ENCODE assay signal across 1 cellular context in the genomic region with DNA sequence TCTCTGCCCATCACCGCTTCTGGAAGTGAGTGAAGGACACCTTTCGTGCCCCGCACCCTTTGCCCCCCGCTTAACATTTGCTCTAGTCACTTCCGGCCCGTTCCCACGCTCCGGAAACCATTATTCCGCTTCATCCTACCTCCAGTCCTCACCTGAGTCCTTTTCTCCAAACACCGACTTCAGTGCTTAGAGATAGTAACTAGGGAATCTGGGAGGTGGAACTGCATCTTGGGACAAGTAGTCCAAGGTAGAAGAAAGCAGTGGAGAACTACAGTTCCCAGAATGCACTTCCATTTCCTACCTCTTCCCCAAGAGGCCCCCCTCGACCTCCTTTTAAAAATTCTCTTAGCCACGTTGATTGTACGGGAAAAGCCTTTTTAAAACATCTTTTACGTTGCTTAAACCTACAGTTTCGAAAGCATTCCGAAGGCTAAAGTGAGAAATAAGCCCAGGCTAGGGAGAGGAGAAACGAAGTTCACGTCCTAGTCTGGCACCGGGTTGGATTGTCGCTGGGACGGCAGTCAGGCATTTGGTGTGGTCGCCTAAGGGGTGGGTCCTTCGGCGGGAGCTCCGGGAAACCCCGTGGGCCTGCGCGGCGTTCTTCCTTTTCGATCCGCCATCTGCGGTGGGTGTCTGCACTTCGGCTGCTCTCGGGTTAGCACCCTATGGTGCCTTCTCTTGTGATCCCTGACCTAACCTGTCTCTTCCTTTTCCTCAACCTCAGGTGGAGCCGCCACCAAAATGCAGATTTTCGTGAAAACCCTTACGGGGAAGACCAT.
A peak's percentile ranks its signal among the peaks of the same experiment; 100 is the strongest.
TF ChIP-seq lines count a peak whose summit lies in the region.

A gene (minus strand): TSS at position 210 of the 779 bp plus-strand sequence. CDS start 9,882 bp downstream, outside the sequence.
A gene (plus strand): TSS at position 605 of the 779 bp plus-strand sequence. CDS start 137 bp downstream, at position 742.

TF ChIP-seq in GM12878, 131 proteins besides CTCF, POLR2A, EP300 and RAD21 (continued from another document):
- TF ChIP-seq, protein P1, sequence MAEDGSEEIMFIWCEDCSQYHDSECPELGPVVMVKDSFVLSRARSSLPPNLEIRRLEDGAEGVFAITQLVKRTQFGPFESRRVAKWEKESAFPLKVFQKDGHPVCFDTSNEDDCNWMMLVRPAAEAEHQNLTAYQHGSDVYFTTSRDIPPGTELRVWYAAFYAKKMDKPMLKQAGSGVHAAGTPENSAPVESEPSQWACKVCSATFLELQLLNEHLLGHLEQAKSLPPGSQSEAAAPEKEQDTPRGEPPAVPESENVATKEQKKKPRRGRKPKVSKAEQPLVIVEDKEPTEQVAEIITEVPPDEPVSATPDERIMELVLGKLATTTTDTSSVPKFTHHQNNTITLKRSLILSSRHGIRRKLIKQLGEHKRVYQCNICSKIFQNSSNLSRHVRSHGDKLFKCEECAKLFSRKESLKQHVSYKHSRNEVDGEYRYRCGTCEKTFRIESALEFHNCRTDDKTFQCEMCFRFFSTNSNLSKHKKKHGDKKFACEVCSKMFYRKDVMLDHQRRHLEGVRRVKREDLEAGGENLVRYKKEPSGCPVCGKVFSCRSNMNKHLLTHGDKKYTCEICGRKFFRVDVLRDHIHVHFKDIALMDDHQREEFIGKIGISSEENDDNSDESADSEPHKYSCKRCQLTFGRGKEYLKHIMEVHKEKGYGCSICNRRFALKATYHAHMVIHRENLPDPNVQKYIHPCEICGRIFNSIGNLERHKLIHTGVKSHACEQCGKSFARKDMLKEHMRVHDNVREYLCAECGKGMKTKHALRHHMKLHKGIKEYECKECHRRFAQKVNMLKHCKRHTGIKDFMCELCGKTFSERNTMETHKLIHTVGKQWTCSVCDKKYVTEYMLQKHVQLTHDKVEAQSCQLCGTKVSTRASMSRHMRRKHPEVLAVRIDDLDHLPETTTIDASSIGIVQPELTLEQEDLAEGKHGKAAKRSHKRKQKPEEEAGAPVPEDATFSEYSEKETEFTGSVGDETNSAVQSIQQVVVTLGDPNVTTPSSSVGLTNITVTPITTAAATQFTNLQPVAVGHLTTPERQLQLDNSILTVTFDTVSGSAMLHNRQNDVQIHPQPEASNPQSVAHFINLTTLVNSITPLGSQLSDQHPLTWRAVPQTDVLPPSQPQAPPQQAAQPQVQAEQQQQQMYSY (CRISPR knock-in tag; IDR thresholded peaks at IDR 0.05): no peak
- TF ChIP-seq ESRRA (IDR thresholded peaks at IDR 0.05; ENCODE audit: low read length) (no peak), KDM1A (IDR thresholded peaks at IDR 0.05; ENCODE audit: borderline replicate concordance) (no peak), ETV6 (conservative IDR thresholded peaks at IDR 0.05 in 1 of 2, IDR thresholded peaks at IDR 0.05 in 1 of 2; ENCODE audit: borderline replicate concordance in 1 of 2, low read depth in 1 of 2) (peak in 1 of 2 experiments; percentile 38; a peak in 2 of 4 replicates), TAF1 (IDR thresholded peaks at IDR 0.05; ENCODE audit: borderline replicate concordance, low read depth, low read length) (peak; percentile 98), SPI1 (IDR thresholded peaks at IDR 0.05; ENCODE audit: borderline replicate concordance, insufficient read depth, low read depth, low read length) (peak; percentile 42; the same call in 1 of the 2 replicates), PAX5 (IDR thresholded peaks at IDR 0.05; ENCODE audit: borderline replicate concordance, low read depth, low read length) (0 out of 2 replicates have a peak, but pooled peaks have one; percentile 22), TCF12 (IDR thresholded peaks at IDR 0.05; ENCODE audit: low read depth, low read length) (peak; percentile 58; the same call in 1 of the 2 replicates), NR2F1 (conservative IDR thresholded peaks at IDR 0.05) (no peak), ATF7 (IDR thresholded peaks at IDR 0.05; ENCODE audit: low read depth) (0 out of 2 replicates have a peak, but pooled peaks have one; percentile 49)
- TF ChIP-seq, protein P2, sequence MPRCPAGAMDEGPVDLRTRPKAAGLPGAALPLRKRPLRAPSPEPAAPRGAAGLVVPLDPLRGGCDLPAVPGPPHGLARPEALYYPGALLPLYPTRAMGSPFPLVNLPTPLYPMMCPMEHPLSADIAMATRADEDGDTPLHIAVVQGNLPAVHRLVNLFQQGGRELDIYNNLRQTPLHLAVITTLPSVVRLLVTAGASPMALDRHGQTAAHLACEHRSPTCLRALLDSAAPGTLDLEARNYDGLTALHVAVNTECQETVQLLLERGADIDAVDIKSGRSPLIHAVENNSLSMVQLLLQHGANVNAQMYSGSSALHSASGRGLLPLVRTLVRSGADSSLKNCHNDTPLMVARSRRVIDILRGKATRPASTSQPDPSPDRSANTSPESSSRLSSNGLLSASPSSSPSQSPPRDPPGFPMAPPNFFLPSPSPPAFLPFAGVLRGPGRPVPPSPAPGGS (IDR thresholded peaks at IDR 0.05; ENCODE audit: borderline replicate concordance, insufficient read depth, low read depth, low read length, poor library complexity, severe bottlenecking): peak; percentile 50
- TF ChIP-seq, protein P3, sequence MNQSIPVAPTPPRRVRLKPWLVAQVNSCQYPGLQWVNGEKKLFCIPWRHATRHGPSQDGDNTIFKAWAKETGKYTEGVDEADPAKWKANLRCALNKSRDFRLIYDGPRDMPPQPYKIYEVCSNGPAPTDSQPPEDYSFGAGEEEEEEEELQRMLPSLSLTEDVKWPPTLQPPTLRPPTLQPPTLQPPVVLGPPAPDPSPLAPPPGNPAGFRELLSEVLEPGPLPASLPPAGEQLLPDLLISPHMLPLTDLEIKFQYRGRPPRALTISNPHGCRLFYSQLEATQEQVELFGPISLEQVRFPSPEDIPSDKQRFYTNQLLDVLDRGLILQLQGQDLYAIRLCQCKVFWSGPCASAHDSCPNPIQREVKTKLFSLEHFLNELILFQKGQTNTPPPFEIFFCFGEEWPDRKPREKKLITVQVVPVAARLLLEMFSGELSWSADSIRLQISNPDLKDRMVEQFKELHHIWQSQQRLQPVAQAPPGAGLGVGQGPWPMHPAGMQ (IDR thresholded peaks at IDR 0.05; ENCODE audit: borderline replicate concordance): peak; percentile 99
- TF ChIP-seq, protein P4, sequence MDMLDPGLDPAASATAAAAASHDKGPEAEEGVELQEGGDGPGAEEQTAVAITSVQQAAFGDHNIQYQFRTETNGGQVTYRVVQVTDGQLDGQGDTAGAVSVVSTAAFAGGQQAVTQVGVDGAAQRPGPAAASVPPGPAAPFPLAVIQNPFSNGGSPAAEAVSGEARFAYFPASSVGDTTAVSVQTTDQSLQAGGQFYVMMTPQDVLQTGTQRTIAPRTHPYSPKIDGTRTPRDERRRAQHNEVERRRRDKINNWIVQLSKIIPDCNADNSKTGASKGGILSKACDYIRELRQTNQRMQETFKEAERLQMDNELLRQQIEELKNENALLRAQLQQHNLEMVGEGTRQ (IDR thresholded peaks at IDR 0.05; ENCODE audit: borderline replicate concordance, low read depth, low read length): no peak
- TF ChIP-seq, protein P5, sequence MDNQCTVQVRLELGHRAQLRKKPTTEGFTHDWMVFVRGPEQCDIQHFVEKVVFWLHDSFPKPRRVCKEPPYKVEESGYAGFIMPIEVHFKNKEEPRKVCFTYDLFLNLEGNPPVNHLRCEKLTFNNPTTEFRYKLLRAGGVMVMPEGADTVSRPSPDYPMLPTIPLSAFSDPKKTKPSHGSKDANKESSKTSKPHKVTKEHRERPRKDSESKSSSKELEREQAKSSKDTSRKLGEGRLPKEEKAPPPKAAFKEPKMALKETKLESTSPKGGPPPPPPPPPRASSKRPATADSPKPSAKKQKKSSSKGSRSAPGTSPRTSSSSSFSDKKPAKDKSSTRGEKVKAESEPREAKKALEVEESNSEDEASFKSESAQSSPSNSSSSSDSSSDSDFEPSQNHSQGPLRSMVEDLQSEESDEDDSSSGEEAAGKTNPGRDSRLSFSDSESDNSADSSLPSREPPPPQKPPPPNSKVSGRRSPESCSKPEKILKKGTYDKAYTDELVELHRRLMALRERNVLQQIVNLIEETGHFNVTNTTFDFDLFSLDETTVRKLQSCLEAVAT (IDR thresholded peaks at IDR 0.05): no peak; the same call in 1 of the 2 replicates
